30 cellular contexts compared by ENCODE assay signal in genomic region chr15:91445701-91446100, GRCh38.
DNase-seq lines count a peak whose midpoint lies in the region; ATAC-seq and TF ChIP-seq lines count a peak whose summit lies in the region.
"Had no signal": no experiment of that assay in that cellular context is flagged by ENCODE, and none has a peak within 500 bp of the region (broad histone marks: within the 10 kb centered on the region; RNA-seq: fewer than 3 reads in every experiment).

No MANE protein-coding gene starts in this region.

- no peak overlapping the region for H3K27ac Mint-ChIP-seq in activated CD4-positive, alpha-beta T cell treated with anti-CD3 and anti-CD28 coated beads, Interleukin-2, amount 10 ng/mL, durations not matched to agents 24 days and 14 days
- H3K27ac Mint-ChIP-seq: activated naive CD8-positive, alpha-beta T cell treated with anti-CD3 and anti-CD28 coated beads, Interleukin-2, amount 10 ng/mL, durations not matched to agents 7 days and 5 days; CD4-positive, CD25-positive, alpha-beta regulatory T cell; HFFc6; T-helper 17 cell had no signal

- peaks cover 4% of the 10 kb centered on the region for H3K9me3 Mint-ChIP-seq in activated CD4-positive, alpha-beta T cell treated with anti-CD3 and anti-CD28 coated beads, Interleukin-2, amount 10 ng/mL, durations not matched to agents 24 days and 14 days

- in situ Hi-C loops in astrocyte of the cerebellum (cut with HindIII; ENCODE audit: low sequenced_read_pairs) (no loop called here), GM13976 (cut with MboI; ENCODE audit: low sequenced_read_pairs, unreplicated experiment) (no loop called here)

- peaks cover 2% of the 10 kb centered on the region for H3K36me3 Mint-ChIP-seq in activated CD4-positive, alpha-beta T cell treated with anti-CD3 and anti-CD28 coated beads, Interleukin-2, amount 10 ng/mL, durations not matched to agents 24 days and 14 days (ENCODE audit: low read depth)

- no peak overlapping the region for H3K4me3 ChIP-seq in astrocyte of the cerebellum (ENCODE audit: low read depth, low read length)
- H3K4me3 ChIP-seq in fibroblast of the aortic adventitia (ENCODE audit: low read depth, low read length), result no peak overlapping the region
- H3K4me3 ChIP-seq: ascending aorta, left lung, suprapubic skin, upper lobe of right lung had no signal

- DNase-seq in activated CD4-positive, alpha-beta T cell treated with anti-CD3 and anti-CD28 coated beads, Interleukin-2, amount 10 ng/mL, durations not matched to agents 24 days and 14 days, result peak; percentile 44
- DNase-seq in activated CD4-positive, alpha-beta T cell treated with anti-CD3 and anti-CD28 coated beads for 4 hours, result no peak
- peak; percentile 27 for DNase-seq in astrocyte of the cerebellum (ENCODE audit: low read depth)
- peak; percentile 3 for DNase-seq in fibroblast of the aortic adventitia (ENCODE audit: low read depth)
- DNase-seq in Right ventricle myocardium inferior (ENCODE audit: missing footprints), result no peak
- DNase-seq in T-helper 9 cell, result no peak
- DNase-seq in GM13976 (ENCODE audit: low spot score), result no peak
- DNase-seq in GDM1 (lab: John Stamatoyannopoulos, UW), result no peak
- DNase-seq: activated CD4-positive, alpha-beta T cell treated with anti-CD3 and anti-CD28 coated beads, Interleukin-2, amount 50 U/mL, for 48 hours; activated gamma-delta T cell treated with Interleukin-2 at 50 U/mL for 16 hours; activated naive CD8-positive, alpha-beta T cell treated with anti-CD3 and anti-CD28 coated beads, Interleukin-2, amount 10 ng/mL, durations not matched to agents 7 days and 5 days; activated T-cell treated with anti-CD3 and anti-CD28 coated beads, Interleukin-2, amount 50 U/mL, for 48 hours; CD4-positive, CD25-positive, alpha-beta regulatory T cell; cerebellar nuclear complex; DMS79 treated with DMSO at 0.1 percent for 48 hours; GOT3; HFFc6; hypothalamus; KBM-7; left lung; mesendoderm; NCI-H2029 treated with DMSO at 0.1 percent for 48 hours; NCI-H2227 treated with DMSO at 0.1 percent for 48 hours; NCI-H748 treated with DMSO at 0.1 percent for 48 hours; stimulated activated CD4-positive, alpha-beta T cell treated with anti-CD3 and anti-CD28 coated beads, Interleukin-15, amount 100 ng/mL, for 24 hours; stimulated activated naive CD4-positive, alpha-beta T cell; T-helper 17 cell; upper lobe of right lung had no signal

- TF ChIP-seq CTCF in astrocyte of the cerebellum (IDR thresholded peaks at IDR 0.05; ENCODE audit: low read depth, low read length, missing control alignments) (no peak), fibroblast of the aortic adventitia (IDR thresholded peaks at IDR 0.05; ENCODE audit: insufficient read depth, low read length) (no peak), GM13976 (IDR thresholded peaks at IDR 0.05; ENCODE audit: borderline replicate concordance, control extremely low read depth, extremely low read depth, insufficient read depth, missing control alignments) (no peak)

- H3K27me3 Mint-ChIP-seq in activated CD4-positive, alpha-beta T cell treated with anti-CD3 and anti-CD28 coated beads, Interleukin-2, amount 10 ng/mL, durations not matched to agents 24 days and 14 days, result peaks cover 16% of the 10 kb centered on the region
- H3K27me3 Mint-ChIP-seq: T-helper 17 cell had no signal

- intact Hi-C loops in activated CD4-positive, alpha-beta T cell treated with anti-CD3 and anti-CD28 coated beads, Interleukin-2, amount 10 ng/mL, durations not matched to agents 24 days and 14 days (cut with micrococcal nuclease), result no loop called here
- intact Hi-C loops in Right ventricle myocardium inferior (cut with DNase I), result no loop called here

- H3K4me1 Mint-ChIP-seq in activated CD4-positive, alpha-beta T cell treated with anti-CD3 and anti-CD28 coated beads, Interleukin-2, amount 10 ng/mL, durations not matched to agents 24 days and 14 days, result no peaks in the 10 kb centered on the region

- no peak overlapping the region for H3K4me3 Mint-ChIP-seq in activated CD4-positive, alpha-beta T cell treated with anti-CD3 and anti-CD28 coated beads, Interleukin-2, amount 10 ng/mL, durations not matched to agents 24 days and 14 days
- H3K4me3 Mint-ChIP-seq: activated naive CD8-positive, alpha-beta T cell treated with anti-CD3 and anti-CD28 coated beads, Interleukin-2, amount 10 ng/mL, durations not matched to agents 7 days and 5 days; CD4-positive, CD25-positive, alpha-beta regulatory T cell; HFFc6; T-helper 17 cell had no signal

- ATAC-seq in Right ventricle myocardium inferior, result no peak
- ATAC-seq: left lung, T-helper 17 cell, upper lobe of right lung had no signal

Comparison
In these comparisons a context has a peak if more than half of its experiments do, and no peak if none do; other contexts are left out.
1. DNase-seq: peak in activated CD4-positive, alpha-beta T cell treated with anti-CD3 and anti-CD28 coated beads, Interleukin-2, amount 10 ng/mL, durations not matched to agents 24 days and 14 days (single experiment), astrocyte of the cerebellum (single experiment) and fibroblast of the aortic adventitia (single experiment); none in activated CD4-positive, alpha-beta T cell treated with anti-CD3 and anti-CD28 coated beads for 4 hours (0 of 2), Right ventricle myocardium inferior (single experiment), T-helper 9 cell (single experiment), GM13976 (single experiment) and GDM1 (single experiment).